12 cellular contexts compared by ENCODE assay signal in genomic region chr2:62412347-62412742, GRCh38.
DNase-seq lines count a peak whose midpoint lies in the region; TF ChIP-seq lines count a peak whose summit lies in the region.
"Had no signal": no experiment of that assay in that cellular context is flagged by ENCODE, and none has a peak within 500 bp of the region (broad histone marks: within the 10 kb centered on the region; RNA-seq: fewer than 3 reads in every experiment).

No MANE protein-coding gene starts in this region.

- TF ChIP-seq CTCF in HFFc6 (IDR thresholded peaks at IDR 0.05): peak; percentile 53
- TF ChIP-seq CTCF in breast epithelium (IDR thresholded peaks at IDR 0.05): no peak
- no peak for TF ChIP-seq CTCF in GM10266 (IDR thresholded peaks at IDR 0.05; ENCODE audit: control insufficient read depth, insufficient read depth, low read depth, missing control alignments)

- no peaks in the 10 kb centered on the region for H3K9me3 Mint-ChIP-seq in HFFc6
- H3K9me3 Mint-ChIP-seq: activated CD8-positive, alpha-beta T cell treated with anti-CD3 and anti-CD28 coated beads for 36 hours; T-helper 1 cell treated with Interleukin-12 subunit alpha and Interleukin-12 subunit beta and Interleukin-4 antibody, amounts not matched to agents 30 μg/mL and 1 μg/mL, for 36 hours had no signal

- peaks cover 43% of the 10 kb centered on the region for H3K4me1 Mint-ChIP-seq in HFFc6 (ENCODE audit: low read depth)

- no peak overlapping the region for H3K27ac Mint-ChIP-seq in HFFc6
- H3K27ac Mint-ChIP-seq: T-helper 1 cell treated with Interleukin-12 subunit alpha and Interleukin-12 subunit beta and Interleukin-4 antibody, amounts not matched to agents 30 μg/mL and 1 μg/mL, for 36 hours had no signal

- no peaks in the 10 kb centered on the region for H3K36me3 Mint-ChIP-seq in HFFc6 (ENCODE audit: low read depth)

- H3K27me3 ChIP-seq in breast epithelium: no peaks in the 10 kb centered on the region
- H3K27me3 ChIP-seq: spleen had no signal

- H3K27ac ChIP-seq in breast epithelium: peak overlapping the region; percentile 92 to 96

- peaks cover 4% of the 10 kb centered on the region for H3K27me3 Mint-ChIP-seq in HFFc6 (ENCODE audit: insufficient read depth)
- H3K27me3 Mint-ChIP-seq: activated CD8-positive, alpha-beta T cell treated with anti-CD3 and anti-CD28 coated beads for 36 hours had no signal

- intact Hi-C loops in breast epithelium (cut with DNase I; ENCODE audit: low total_unique reads): no loop called here

- H3K4me3 Mint-ChIP-seq in HFFc6: peak overlapping the region; percentile 75; the same call in 1 of the 2 replicates
- H3K4me3 Mint-ChIP-seq: activated CD8-positive, alpha-beta T cell treated with anti-CD3 and anti-CD28 coated beads for 36 hours; T-helper 1 cell treated with Interleukin-12 subunit alpha and Interleukin-12 subunit beta and Interleukin-4 antibody, amounts not matched to agents 30 μg/mL and 1 μg/mL, for 36 hours had no signal

- DNase-seq in A172 (ENCODE audit: low spot score) (peak; percentile 8), HFFc6 (no peak), breast epithelium (ENCODE audit: low spot score in 2 of 2) (no peak), medulla oblongata (ENCODE audit: extremely low spot score) (peak; percentile 21), GM10266 (ENCODE audit: extremely low spot score) (no peak), NCI-H146 (lab: John Stamatoyannopoulos, UW) (no peak), DMS114 treated with DMSO at 0.1 percent for 48 hours (lab: John Stamatoyannopoulos, UW; ENCODE audit: unreplicated experiment) (no peak)
- DNase-seq in activated effector memory CD4-positive, alpha-beta T cell treated with anti-CD3 and anti-CD28 coated beads, Interleukin-2, amount 50 U/mL, for 16 hours: no peak
- DNase-seq: activated gamma-delta T cell had no signal

- H3K36me3 ChIP-seq in breast epithelium: no peaks in the 10 kb centered on the region
- H3K36me3 ChIP-seq: spleen had no signal

- H3K4me1 ChIP-seq in breast epithelium: peaks cover 12 to 14% of the 10 kb centered on the region in 2 donors

- no peak for TF ChIP-seq POLR2A in breast epithelium (IDR thresholded peaks at IDR 0.05)

- H3K4me3 ChIP-seq in breast epithelium: peak overlapping the region in 1 of 3 donors; percentile 54

- H3K9me3 ChIP-seq in breast epithelium: no peaks in the 10 kb centered on the region
- H3K9me3 ChIP-seq: spleen had no signal

Comparison
In these comparisons a context has a peak if more than half of its experiments do, and no peak if none do; other contexts are left out.
1. DNase-seq: peak in A172 (single experiment) and medulla oblongata (single experiment); none in HFFc6 (single experiment), breast epithelium (0 of 2), GM10266 (single experiment), activated effector memory CD4-positive, alpha-beta T cell treated with anti-CD3 and anti-CD28 coated beads, Interleukin-2, amount 50 U/mL, for 16 hours (single experiment), NCI-H146 (single experiment) and DMS114 treated with DMSO at 0.1 percent for 48 hours (single experiment).